ENCODE assay signal across 4 cellular contexts in genomic region chr19:35239597-35239996, GRCh38. TPM values are rescaled to one million over a fixed set of nuclear protein-coding genes. Genes with fewer than 3 reads are reported as not detected.
"Had no signal": no experiment of that assay in that cellular context is flagged by ENCODE, and none has a peak within 500 bp of the region (broad histone marks: within the 10 kb centered on the region; RNA-seq: fewer than 3 reads in every experiment).

No MANE protein-coding gene starts in this region.

RNA-seq across cellular contexts. Expression of gene FAM187B, which starts 11.1 kb away (rescaled TPM):
- total RNA-seq: activated naive CD8-positive, alpha-beta T cell treated with anti-CD3 and anti-CD28 coated beads for 36 hours; cardiac muscle cell; Right ventricle myocardium inferior had no signal
- polyA plus RNA-seq: adipose tissue, cardiac muscle cell had no signal

RNA-seq across cellular contexts. Expression of gene HAMP, which starts 42.7 kb away (rescaled TPM):
- total RNA-seq: Right ventricle myocardium inferior had no signal

RNA-seq across cellular contexts. Expression of gene MAG, which starts 52.4 kb away (rescaled TPM):
- total RNA-seq: Right ventricle myocardium inferior had no signal
